In the genomic region with DNA sequence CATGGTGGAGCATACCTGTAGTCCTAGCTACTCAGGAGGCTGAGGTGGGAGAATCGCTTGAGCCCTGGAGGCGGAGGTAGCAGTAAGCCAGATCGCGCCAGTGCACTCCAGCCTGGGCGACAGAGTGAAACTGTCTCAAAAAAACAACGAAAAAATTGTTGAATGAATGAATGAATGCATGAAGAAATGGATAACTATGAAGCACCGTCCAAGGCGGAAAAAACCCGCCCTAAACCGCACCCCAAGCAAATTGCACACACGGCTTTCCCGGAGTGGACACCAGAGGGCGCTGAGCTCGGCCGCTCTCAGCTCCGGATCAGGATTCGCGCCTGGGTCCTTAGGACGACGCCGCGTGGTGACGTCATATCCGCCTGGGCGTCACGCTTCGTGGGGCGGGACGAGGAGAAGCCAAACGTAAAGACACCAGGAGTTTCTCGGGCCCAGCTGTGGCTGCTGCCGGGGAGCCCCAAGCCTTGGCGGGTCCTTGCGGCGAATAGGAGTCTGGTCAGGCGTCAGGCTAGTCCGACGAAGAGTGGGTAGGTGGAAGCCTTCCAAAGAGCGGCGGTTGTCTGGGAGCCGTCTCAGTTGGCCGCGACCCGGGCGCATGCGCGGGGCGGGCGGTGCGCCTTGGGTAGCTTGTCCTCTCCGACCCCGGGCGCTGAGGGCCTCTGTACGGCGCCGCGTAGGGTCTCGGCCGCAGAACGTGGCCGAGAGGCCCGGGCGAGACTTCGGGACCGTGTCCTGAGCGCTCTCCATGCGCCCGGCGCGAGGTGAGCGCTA, we compare ENCODE assay signal across 1 cellular context.
TF ChIP-seq lines count a peak whose summit lies in the region.

Gene HTD2 (plus strand): TSS at position 639 of the 780 bp plus-strand sequence. CDS start 11,094 bp downstream, outside the sequence.
Gene RPP14 (plus strand): TSS at position 364 of the 780 bp plus-strand sequence. CDS start 4,085 bp downstream, outside the sequence.

TF ChIP-seq in K562, 482 proteins besides CTCF, POLR2A, EP300 and RAD21 (continued from another document and continues in another):
- TF ChIP-seq CHCHD3 (CRISPR knock-in tag; IDR thresholded peaks at IDR 0.05): no peak
- TF ChIP-seq ZNF79 (CRISPR knock-in tag; IDR thresholded peaks at IDR 0.05; ENCODE audit: low read depth): no peak
- peak; percentile 55 for TF ChIP-seq TBP (optimal IDR thresholded peaks at IDR 0.05; ENCODE audit: low read depth, low read length)
- peak in 1 of 3 experiments; percentile 12 for TF ChIP-seq YY1 (IDR thresholded peaks at IDR 0.05; ENCODE audit: borderline replicate concordance in 1 of 3, control insufficient read depth in 1 of 3, extremely low read depth in 1 of 3, insufficient read depth in 3 of 3, insufficient read length in 1 of 3, insufficient replicate concordance in 2 of 3, low read depth in 1 of 3, low read length in 2 of 3)
- TF ChIP-seq, protein P1, sequence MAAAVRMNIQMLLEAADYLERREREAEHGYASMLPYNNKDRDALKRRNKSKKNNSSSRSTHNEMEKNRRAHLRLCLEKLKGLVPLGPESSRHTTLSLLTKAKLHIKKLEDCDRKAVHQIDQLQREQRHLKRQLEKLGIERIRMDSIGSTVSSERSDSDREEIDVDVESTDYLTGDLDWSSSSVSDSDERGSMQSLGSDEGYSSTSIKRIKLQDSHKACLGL (CRISPR knock-in tag; IDR thresholded peaks at IDR 0.05; ENCODE audit: borderline replicate concordance, poor library complexity, severe bottlenecking): no peak
- no peak for TF ChIP-seq CHD2 (IDR thresholded peaks at IDR 0.05; ENCODE audit: low read depth, low read length)
- TF ChIP-seq POLR2G (IDR thresholded peaks at IDR 0.05; ENCODE audit: low read depth, low read length): peak; percentile 88
- no peak for TF ChIP-seq POLR3A (IDR thresholded peaks at IDR 0.05; ENCODE audit: borderline replicate concordance, extremely low read depth, insufficient read depth, insufficient read length)
- TF ChIP-seq, protein P2, sequence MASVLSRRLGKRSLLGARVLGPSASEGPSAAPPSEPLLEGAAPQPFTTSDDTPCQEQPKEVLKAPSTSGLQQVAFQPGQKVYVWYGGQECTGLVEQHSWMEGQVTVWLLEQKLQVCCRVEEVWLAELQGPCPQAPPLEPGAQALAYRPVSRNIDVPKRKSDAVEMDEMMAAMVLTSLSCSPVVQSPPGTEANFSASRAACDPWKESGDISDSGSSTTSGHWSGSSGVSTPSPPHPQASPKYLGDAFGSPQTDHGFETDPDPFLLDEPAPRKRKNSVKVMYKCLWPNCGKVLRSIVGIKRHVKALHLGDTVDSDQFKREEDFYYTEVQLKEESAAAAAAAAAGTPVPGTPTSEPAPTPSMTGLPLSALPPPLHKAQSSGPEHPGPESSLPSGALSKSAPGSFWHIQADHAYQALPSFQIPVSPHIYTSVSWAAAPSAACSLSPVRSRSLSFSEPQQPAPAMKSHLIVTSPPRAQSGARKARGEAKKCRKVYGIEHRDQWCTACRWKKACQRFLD (CRISPR knock-in tag; IDR thresholded peaks at IDR 0.05): no peak
- peak; percentile 57 for TF ChIP-seq HMGN3 (IDR thresholded peaks at IDR 0.05; ENCODE audit: borderline replicate concordance, extremely low read depth, insufficient read length, low read depth, low read length)
- peak; percentile 62 for TF ChIP-seq TAF9B (IDR thresholded peaks at IDR 0.05; ENCODE audit: partially characterized antibody)
- TF ChIP-seq CBX5 (IDR thresholded peaks at IDR 0.05; ENCODE audit: borderline replicate concordance, low read depth): no peak
- no peak for TF ChIP-seq HMG20B (CRISPR knock-in tag; IDR thresholded peaks at IDR 0.05)
- no peak for TF ChIP-seq DMBX1 (CRISPR knock-in tag; IDR thresholded peaks at IDR 0.05; ENCODE audit: borderline replicate concordance)
- peak; percentile 81 for TF ChIP-seq POLR2AphosphoS5 (IDR thresholded peaks at IDR 0.05; ENCODE audit: control insufficient read depth, insufficient read depth, low read depth, low read length)
- TF ChIP-seq, protein P3, sequence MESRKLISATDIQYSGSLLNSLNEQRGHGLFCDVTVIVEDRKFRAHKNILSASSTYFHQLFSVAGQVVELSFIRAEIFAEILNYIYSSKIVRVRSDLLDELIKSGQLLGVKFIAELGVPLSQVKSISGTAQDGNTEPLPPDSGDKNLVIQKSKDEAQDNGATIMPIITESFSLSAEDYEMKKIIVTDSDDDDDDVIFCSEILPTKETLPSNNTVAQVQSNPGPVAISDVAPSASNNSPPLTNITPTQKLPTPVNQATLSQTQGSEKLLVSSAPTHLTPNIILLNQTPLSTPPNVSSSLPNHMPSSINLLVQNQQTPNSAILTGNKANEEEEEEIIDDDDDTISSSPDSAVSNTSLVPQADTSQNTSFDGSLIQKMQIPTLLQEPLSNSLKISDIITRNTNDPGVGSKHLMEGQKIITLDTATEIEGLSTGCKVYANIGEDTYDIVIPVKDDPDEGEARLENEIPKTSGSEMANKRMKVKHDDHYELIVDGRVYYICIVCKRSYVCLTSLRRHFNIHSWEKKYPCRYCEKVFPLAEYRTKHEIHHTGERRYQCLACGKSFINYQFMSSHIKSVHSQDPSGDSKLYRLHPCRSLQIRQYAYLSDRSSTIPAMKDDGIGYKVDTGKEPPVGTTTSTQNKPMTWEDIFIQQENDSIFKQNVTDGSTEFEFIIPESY (CRISPR knock-in tag; IDR thresholded peaks at IDR 0.05): no peak; the same call in 1 of the 2 replicates
- no peak for TF ChIP-seq NCOA1 (IDR thresholded peaks at IDR 0.05; ENCODE audit: low read depth)
- TF ChIP-seq RFX1 (IDR thresholded peaks at IDR 0.05): no peak
- peak; percentile 80 for TF ChIP-seq MEIS2 (IDR thresholded peaks at IDR 0.05; ENCODE audit: partially characterized antibody)
- 0 out of 2 replicates have a peak, but pooled peaks have one; percentile 34 for TF ChIP-seq ZNF431 (CRISPR knock-in tag; IDR thresholded peaks at IDR 0.05)
- TF ChIP-seq JUND (IDR thresholded peaks at IDR 0.05; ENCODE audit: borderline replicate concordance, low read depth, low read length): peak; percentile 97
- peak; percentile 90; the same call in 2 of the 3 replicates for TF ChIP-seq JUND (tag; IDR thresholded peaks at IDR 0.05; ENCODE audit: borderline replicate concordance, low read depth, low read length)
- TF ChIP-seq TAF1 (IDR thresholded peaks at IDR 0.05; ENCODE audit: control insufficient read depth, extremely low read depth, insufficient read depth, low read length, severe bottlenecking): peak; percentile 57
- TF ChIP-seq PML (IDR thresholded peaks at IDR 0.05; ENCODE audit: low read length): no peak; the same call in 1 of the 2 replicates
- TF ChIP-seq, protein P4, sequence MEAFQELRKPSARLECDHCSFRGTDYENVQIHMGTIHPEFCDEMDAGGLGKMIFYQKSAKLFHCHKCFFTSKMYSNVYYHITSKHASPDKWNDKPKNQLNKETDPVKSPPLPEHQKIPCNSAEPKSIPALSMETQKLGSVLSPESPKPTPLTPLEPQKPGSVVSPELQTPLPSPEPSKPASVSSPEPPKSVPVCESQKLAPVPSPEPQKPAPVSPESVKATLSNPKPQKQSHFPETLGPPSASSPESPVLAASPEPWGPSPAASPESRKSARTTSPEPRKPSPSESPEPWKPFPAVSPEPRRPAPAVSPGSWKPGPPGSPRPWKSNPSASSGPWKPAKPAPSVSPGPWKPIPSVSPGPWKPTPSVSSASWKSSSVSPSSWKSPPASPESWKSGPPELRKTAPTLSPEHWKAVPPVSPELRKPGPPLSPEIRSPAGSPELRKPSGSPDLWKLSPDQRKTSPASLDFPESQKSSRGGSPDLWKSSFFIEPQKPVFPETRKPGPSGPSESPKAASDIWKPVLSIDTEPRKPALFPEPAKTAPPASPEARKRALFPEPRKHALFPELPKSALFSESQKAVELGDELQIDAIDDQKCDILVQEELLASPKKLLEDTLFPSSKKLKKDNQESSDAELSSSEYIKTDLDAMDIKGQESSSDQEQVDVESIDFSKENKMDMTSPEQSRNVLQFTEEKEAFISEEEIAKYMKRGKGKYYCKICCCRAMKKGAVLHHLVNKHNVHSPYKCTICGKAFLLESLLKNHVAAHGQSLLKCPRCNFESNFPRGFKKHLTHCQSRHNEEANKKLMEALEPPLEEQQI (IDR thresholded peaks at IDR 0.05): no peak
- TF ChIP-seq OTX1 (CRISPR knock-in tag; IDR thresholded peaks at IDR 0.05): no peak
- no peak for TF ChIP-seq TEAD1 (CRISPR knock-in tag; IDR thresholded peaks at IDR 0.05)
- TF ChIP-seq RHOXF2B (CRISPR knock-in tag; conservative IDR thresholded peaks at IDR 0.05): no peak
- no peak for TF ChIP-seq ZNF140 (CRISPR knock-in tag; IDR thresholded peaks at IDR 0.05)
- TF ChIP-seq PTRF (tag; IDR thresholded peaks at IDR 0.05): no peak
- TF ChIP-seq HNRNPUL1 (IDR thresholded peaks at IDR 0.05; ENCODE audit: low read length): no peak
- no peak for TF ChIP-seq PYGO2 (tag; IDR thresholded peaks at IDR 0.05)
- peak; percentile 43 for TF ChIP-seq CCNT2 (IDR thresholded peaks at IDR 0.05; ENCODE audit: borderline replicate concordance, extremely low read depth, insufficient read length, low read depth, low read length)
- no peak for TF ChIP-seq EZH2 (IDR thresholded peaks at IDR 0.05; ENCODE audit: borderline replicate concordance, low read depth, low read length)
- TF ChIP-seq, protein P5, sequence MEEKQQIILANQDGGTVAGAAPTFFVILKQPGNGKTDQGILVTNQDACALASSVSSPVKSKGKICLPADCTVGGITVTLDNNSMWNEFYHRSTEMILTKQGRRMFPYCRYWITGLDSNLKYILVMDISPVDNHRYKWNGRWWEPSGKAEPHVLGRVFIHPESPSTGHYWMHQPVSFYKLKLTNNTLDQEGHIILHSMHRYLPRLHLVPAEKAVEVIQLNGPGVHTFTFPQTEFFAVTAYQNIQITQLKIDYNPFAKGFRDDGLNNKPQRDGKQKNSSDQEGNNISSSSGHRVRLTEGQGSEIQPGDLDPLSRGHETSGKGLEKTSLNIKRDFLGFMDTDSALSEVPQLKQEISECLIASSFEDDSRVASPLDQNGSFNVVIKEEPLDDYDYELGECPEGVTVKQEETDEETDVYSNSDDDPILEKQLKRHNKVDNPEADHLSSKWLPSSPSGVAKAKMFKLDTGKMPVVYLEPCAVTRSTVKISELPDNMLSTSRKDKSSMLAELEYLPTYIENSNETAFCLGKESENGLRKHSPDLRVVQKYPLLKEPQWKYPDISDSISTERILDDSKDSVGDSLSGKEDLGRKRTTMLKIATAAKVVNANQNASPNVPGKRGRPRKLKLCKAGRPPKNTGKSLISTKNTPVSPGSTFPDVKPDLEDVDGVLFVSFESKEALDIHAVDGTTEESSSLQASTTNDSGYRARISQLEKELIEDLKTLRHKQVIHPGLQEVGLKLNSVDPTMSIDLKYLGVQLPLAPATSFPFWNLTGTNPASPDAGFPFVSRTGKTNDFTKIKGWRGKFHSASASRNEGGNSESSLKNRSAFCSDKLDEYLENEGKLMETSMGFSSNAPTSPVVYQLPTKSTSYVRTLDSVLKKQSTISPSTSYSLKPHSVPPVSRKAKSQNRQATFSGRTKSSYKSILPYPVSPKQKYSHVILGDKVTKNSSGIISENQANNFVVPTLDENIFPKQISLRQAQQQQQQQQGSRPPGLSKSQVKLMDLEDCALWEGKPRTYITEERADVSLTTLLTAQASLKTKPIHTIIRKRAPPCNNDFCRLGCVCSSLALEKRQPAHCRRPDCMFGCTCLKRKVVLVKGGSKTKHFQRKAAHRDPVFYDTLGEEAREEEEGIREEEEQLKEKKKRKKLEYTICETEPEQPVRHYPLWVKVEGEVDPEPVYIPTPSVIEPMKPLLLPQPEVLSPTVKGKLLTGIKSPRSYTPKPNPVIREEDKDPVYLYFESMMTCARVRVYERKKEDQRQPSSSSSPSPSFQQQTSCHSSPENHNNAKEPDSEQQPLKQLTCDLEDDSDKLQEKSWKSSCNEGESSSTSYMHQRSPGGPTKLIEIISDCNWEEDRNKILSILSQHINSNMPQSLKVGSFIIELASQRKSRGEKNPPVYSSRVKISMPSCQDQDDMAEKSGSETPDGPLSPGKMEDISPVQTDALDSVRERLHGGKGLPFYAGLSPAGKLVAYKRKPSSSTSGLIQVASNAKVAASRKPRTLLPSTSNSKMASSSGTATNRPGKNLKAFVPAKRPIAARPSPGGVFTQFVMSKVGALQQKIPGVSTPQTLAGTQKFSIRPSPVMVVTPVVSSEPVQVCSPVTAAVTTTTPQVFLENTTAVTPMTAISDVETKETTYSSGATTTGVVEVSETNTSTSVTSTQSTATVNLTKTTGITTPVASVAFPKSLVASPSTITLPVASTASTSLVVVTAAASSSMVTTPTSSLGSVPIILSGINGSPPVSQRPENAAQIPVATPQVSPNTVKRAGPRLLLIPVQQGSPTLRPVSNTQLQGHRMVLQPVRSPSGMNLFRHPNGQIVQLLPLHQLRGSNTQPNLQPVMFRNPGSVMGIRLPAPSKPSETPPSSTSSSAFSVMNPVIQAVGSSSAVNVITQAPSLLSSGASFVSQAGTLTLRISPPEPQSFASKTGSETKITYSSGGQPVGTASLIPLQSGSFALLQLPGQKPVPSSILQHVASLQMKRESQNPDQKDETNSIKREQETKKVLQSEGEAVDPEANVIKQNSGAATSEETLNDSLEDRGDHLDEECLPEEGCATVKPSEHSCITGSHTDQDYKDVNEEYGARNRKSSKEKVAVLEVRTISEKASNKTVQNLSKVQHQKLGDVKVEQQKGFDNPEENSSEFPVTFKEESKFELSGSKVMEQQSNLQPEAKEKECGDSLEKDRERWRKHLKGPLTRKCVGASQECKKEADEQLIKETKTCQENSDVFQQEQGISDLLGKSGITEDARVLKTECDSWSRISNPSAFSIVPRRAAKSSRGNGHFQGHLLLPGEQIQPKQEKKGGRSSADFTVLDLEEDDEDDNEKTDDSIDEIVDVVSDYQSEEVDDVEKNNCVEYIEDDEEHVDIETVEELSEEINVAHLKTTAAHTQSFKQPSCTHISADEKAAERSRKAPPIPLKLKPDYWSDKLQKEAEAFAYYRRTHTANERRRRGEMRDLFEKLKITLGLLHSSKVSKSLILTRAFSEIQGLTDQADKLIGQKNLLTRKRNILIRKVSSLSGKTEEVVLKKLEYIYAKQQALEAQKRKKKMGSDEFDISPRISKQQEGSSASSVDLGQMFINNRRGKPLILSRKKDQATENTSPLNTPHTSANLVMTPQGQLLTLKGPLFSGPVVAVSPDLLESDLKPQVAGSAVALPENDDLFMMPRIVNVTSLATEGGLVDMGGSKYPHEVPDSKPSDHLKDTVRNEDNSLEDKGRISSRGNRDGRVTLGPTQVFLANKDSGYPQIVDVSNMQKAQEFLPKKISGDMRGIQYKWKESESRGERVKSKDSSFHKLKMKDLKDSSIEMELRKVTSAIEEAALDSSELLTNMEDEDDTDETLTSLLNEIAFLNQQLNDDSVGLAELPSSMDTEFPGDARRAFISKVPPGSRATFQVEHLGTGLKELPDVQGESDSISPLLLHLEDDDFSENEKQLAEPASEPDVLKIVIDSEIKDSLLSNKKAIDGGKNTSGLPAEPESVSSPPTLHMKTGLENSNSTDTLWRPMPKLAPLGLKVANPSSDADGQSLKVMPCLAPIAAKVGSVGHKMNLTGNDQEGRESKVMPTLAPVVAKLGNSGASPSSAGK (IDR thresholded peaks at IDR 0.05): peak; percentile 56
- TF ChIP-seq CBX8 (IDR thresholded peaks at IDR 0.05; ENCODE audit: borderline replicate concordance, extremely low read depth, low read depth, low read length, poor library complexity, severe bottlenecking): no peak
- TF ChIP-seq ZNF717 (CRISPR knock-in tag; IDR thresholded peaks at IDR 0.05): no peak
- TF ChIP-seq, protein P6, sequence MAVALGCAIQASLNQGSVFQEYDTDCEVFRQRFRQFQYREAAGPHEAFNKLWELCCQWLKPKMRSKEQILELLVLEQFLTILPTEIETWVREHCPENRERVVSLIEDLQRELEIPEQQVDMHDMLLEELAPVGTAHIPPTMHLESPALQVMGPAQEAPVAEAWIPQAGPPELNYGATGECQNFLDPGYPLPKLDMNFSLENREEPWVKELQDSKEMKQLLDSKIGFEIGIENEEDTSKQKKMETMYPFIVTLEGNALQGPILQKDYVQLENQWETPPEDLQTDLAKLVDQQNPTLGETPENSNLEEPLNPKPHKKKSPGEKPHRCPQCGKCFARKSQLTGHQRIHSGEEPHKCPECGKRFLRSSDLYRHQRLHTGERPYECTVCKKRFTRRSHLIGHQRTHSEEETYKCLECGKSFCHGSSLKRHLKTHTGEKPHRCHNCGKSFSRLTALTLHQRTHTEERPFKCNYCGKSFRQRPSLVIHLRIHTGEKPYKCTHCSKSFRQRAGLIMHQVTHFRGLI (CRISPR knock-in tag; IDR thresholded peaks at IDR 0.05): no peak
